ENCODE assay signal across 30 cellular contexts in genomic region chr5:174483411-174483810, GRCh38.
"Had no signal": no experiment of that assay in that cellular context is flagged by ENCODE, and none has a peak within 500 bp of the region (broad histone marks: within the 10 kb centered on the region; RNA-seq: fewer than 3 reads in every experiment).

No MANE protein-coding gene starts in this region.

- H3K4me3 ChIP-seq: MG63 had no signal

- DNase-seq: Karpas-422, Kasumi-1, MG63, MM.1S, MV-4-11, NCI-H1048, NCI-H1092, NCI-H1092 treated with DMSO at 0.1 percent for 48 hours, NCI-H1105 treated with DMSO at 0.1 percent for 48 hours, NCI-H1417 treated with DMSO at 0.1 percent for 48 hours, NCI-H1436 treated with DMSO at 0.1 percent for 48 hours, NCI-H146, NCI-H1694, NCI-H1694 treated with DMSO at 0.1 percent for 48 hours, NCI-H187, NCI-H187 treated with DMSO at 0.1 percent for 48 hours, NCI-H1930, NCI-H2029, NCI-H2029 treated with DMSO at 0.1 percent for 48 hours, NCI-H2081, NCI-H2081 treated with DMSO at 0.1 percent for 48 hours, NCI-H2107, NCI-H2171, NCI-H2171 treated with DMSO at 0.1 percent for 48 hours, NCI-H226, NCI-H345, NCI-H446, NCI-H446 treated with DMSO at 0.1 percent for 48 hours, NCI-H510A, NCI-H510A treated with DMSO at 0.1 percent for 48 hours had no signal

- H3K36me3 ChIP-seq: MG63 had no signal
